13 cellular contexts compared by ENCODE assay signal in the genomic region with DNA sequence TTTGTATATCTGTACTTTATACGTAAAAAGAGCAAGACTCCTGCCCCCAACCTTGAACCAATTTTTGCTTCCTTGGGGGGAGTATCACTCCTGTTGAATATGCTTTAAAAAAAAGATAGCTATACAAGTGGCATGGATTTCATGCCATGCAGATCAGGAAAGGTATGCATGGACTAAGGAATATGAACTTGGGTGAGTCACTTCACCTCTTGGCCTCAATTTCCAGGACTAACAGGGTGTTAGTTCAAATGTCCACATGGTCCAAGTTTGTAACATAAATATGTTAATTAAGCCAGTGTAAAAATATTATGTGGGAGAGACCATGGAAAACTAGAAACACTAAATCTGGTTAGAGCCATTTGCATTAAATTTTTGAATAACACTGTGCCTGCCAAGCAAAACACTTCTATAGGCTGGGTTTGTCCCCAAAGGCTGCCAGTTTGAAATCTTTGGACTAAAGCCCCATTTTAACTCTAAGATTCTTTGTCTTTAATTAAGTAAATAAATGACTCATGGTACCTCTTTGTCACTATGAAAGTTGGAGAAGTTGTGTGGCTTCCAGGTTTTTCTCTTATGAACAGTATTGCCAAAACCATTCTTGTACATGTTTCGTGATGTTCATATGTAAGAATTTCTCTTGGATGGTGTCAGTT. TPM values are rescaled to one million over a fixed set of nuclear protein-coding genes. Genes with fewer than 3 reads are reported as not detected.
"Had no signal": no experiment of that assay in that cellular context is flagged by ENCODE, and none has a peak within 500 bp of the region (broad histone marks: within the 10 kb centered on the region; RNA-seq: fewer than 3 reads in every experiment).

No MANE protein-coding gene starts in this region.

- H3K27me3 ChIP-seq: esophagus muscularis mucosa, gastrocnemius medialis had no signal

- DNase-seq: activated CD4-positive, alpha-beta T cell treated with anti-CD3 and anti-CD28 coated beads, Interleukin-2, amount 10 ng/mL, durations not matched to agents 7 days and 5 days; activated CD8-positive, alpha-beta memory T cell treated with anti-CD3 and anti-CD28 coated beads for 24 hours; activated naive CD4-positive, alpha-beta T cell treated with Interleukin-2 at 50 U/mL for 16 hours; activated naive CD8-positive, alpha-beta T cell treated with anti-CD3 and anti-CD28 coated beads, Interleukin-2, amount 50 U/mL, for 24 hours; gastrocnemius medialis; midbrain; naive thymus-derived CD4-positive, alpha-beta T cell; right cardiac atrium; small intestine; T-helper 17 cell had no signal

- ATAC-seq: activated naive CD8-positive, alpha-beta T cell treated with anti-CD3 and anti-CD28 coated beads, Interleukin-2, amount 50 U/mL, for 24 hours; gastrocnemius medialis; naive thymus-derived CD4-positive, alpha-beta T cell; right cardiac atrium; T-helper 17 cell; WTC11 had no signal

- H3K4me3 ChIP-seq: esophagus muscularis mucosa, gastrocnemius medialis had no signal

- H3K36me3 ChIP-seq: esophagus muscularis mucosa, gastrocnemius medialis had no signal

- H3K9me3 ChIP-seq: gastrocnemius medialis had no signal

- H3K4me1 ChIP-seq: esophagus muscularis mucosa, gastrocnemius medialis had no signal

- H3K27ac ChIP-seq: esophagus muscularis mucosa, gastrocnemius medialis had no signal

RNA-seq across cellular contexts. Expression of gene FAM177B, which starts 33.1 kb away (rescaled TPM):
- total RNA-seq: dermis microvascular lymphatic vessel endothelial cell; naive thymus-derived CD4-positive, alpha-beta T cell; WTC11 had no signal
